ENCODE assay signal across 8 cellular contexts in genomic region chr4:72312032-72312650, GRCh38.
A peak's percentile ranks its signal among the peaks of the same experiment; 100 is the strongest.
DNase-seq lines count a peak whose midpoint lies in the region; ATAC-seq, FAIRE-seq and TF ChIP-seq lines count a peak whose summit lies in the region.

No MANE protein-coding gene starts in this region.

- TF ChIP-seq CTCF in astrocyte (IDR thresholded peaks at IDR 0.05; ENCODE audit: insufficient read depth, low read depth, low read length), result no peak

- peak overlapping the region; percentile 34 for H3K4me3 Mint-ChIP-seq in astrocyte (ENCODE audit: unreplicated experiment)
- no peak overlapping the region for H3K4me3 Mint-ChIP-seq in activated CD4-positive, alpha-beta T cell treated with anti-CD3 and anti-CD28 coated beads for 36 hours

- peaks cover 8% of the 10 kb centered on the region for H3K4me1 Mint-ChIP-seq in astrocyte (ENCODE audit: low read depth, unreplicated experiment)
- H3K4me1 Mint-ChIP-seq in activated CD4-positive, alpha-beta T cell treated with anti-CD3 and anti-CD28 coated beads for 36 hours, result no peaks in the 10 kb centered on the region

- H3K4me3 ChIP-seq in astrocyte (ENCODE audit: insufficient read depth, low read depth, low read length), result peak overlapping the region; percentile 37
- H3K4me3 ChIP-seq in right cardiac atrium (ENCODE audit: low read length), result no peak overlapping the region

- DNase-seq in astrocyte (ENCODE audit: low read depth) (peak; percentile 93), right cardiac atrium (peak; percentile 84 to 93 (median 87)), sciatic nerve (ENCODE audit: low spot score) (peak; percentile 85), NCI-H2196 (lab: John Stamatoyannopoulos, UW; ENCODE audit: unreplicated experiment) (no peak), NCI-H1436 (lab: John Stamatoyannopoulos, UW) (no peak)
- no peak for DNase-seq in activated CD4-positive, alpha-beta T cell treated with anti-CD3 and anti-CD28 coated beads for 36 hours

- H3K4me2 ChIP-seq in astrocyte (ENCODE audit: low read length), result peak overlapping the region; percentile 66

- POLR2A ChIA-PET in activated CD4-positive, alpha-beta T cell treated with anti-CD3 and anti-CD28 coated beads for 36 hours (lab: Charles Lee), result no interaction called here

- no peaks in the 10 kb centered on the region for H4K20me1 ChIP-seq in astrocyte (ENCODE audit: insufficient read depth, low read length)

- H3K9me3 ChIP-seq in astrocyte (ENCODE audit: insufficient read depth, low read depth, low read length) (no peaks in the 10 kb centered on the region), right cardiac atrium (ENCODE audit: control insufficient read depth, low read length) (no peaks in the 10 kb centered on the region)

- no peaks in the 10 kb centered on the region for H3K9me3 Mint-ChIP-seq in astrocyte (ENCODE audit: unreplicated experiment)
- H3K9me3 Mint-ChIP-seq in activated CD4-positive, alpha-beta T cell treated with anti-CD3 and anti-CD28 coated beads for 36 hours (ENCODE audit: low read depth), result no peaks in the 10 kb centered on the region

- 18% methylated on average over 6 of the region's 6 CpGs for WGBS in right cardiac atrium

- intact Hi-C loops in right cardiac atrium (cut with DNase I) (no loop called here), sciatic nerve (cut with DNase I) (no loop called here)
- intact Hi-C loops in activated CD4-positive, alpha-beta T cell treated with anti-CD3 and anti-CD28 coated beads for 36 hours (cut with DNase I, micrococcal nuclease), result no loop called here

- FAIRE-seq in astrocyte (lab: Jason Lieb, UNC), result peak; percentile 92

- no peaks in the 10 kb centered on the region for H3K36me3 Mint-ChIP-seq in astrocyte (ENCODE audit: low read depth, unreplicated experiment)
- H3K36me3 Mint-ChIP-seq in activated CD4-positive, alpha-beta T cell treated with anti-CD3 and anti-CD28 coated beads for 36 hours (ENCODE audit: low read depth), result no peaks in the 10 kb centered on the region

- no peaks in the 10 kb centered on the region for H3K27me3 Mint-ChIP-seq in astrocyte (ENCODE audit: low read depth, unreplicated experiment)
- peaks cover 2% of the 10 kb centered on the region for H3K27me3 Mint-ChIP-seq in activated CD4-positive, alpha-beta T cell treated with anti-CD3 and anti-CD28 coated beads for 36 hours

- H3K27me3 ChIP-seq in astrocyte (ENCODE audit: insufficient read depth, low read length), result no peaks in the 10 kb centered on the region
- no peaks in the 10 kb centered on the region for H3K27me3 ChIP-seq in right cardiac atrium (ENCODE audit: control insufficient read depth, insufficient read depth)

- H3K36me3 ChIP-seq in astrocyte (ENCODE audit: insufficient read depth, low read length), result no peaks in the 10 kb centered on the region

- no peaks in the 10 kb centered on the region for H3K79me2 ChIP-seq in astrocyte (ENCODE audit: insufficient read depth, low read length)

- H3K27ac ChIP-seq in astrocyte (ENCODE audit: low read depth, low read length), result peak overlapping the region; percentile 79
- no peak overlapping the region for H3K27ac ChIP-seq in right cardiac atrium (ENCODE audit: low read length)

- peak overlapping the region; percentile 59 for H2AFZ ChIP-seq in astrocyte (ENCODE audit: low read depth, low read length)

- H3K27ac Mint-ChIP-seq in astrocyte (ENCODE audit: unreplicated experiment), result peak overlapping the region; percentile 77
- H3K27ac Mint-ChIP-seq in activated CD4-positive, alpha-beta T cell treated with anti-CD3 and anti-CD28 coated beads for 36 hours, result no peak overlapping the region

- peak; percentile 51 for ATAC-seq in GM18520 (IDR thresholded peaks at IDR 0.05; ENCODE audit: unreplicated experiment)
- peak; percentile 94 to 98 for ATAC-seq in right cardiac atrium
- ATAC-seq in sciatic nerve, result peak; percentile 97
- no peak for ATAC-seq in HG02973 (IDR thresholded peaks at IDR 0.05; ENCODE audit: unreplicated experiment)
- no peak for ATAC-seq in activated CD4-positive, alpha-beta T cell treated with anti-CD3 and anti-CD28 coated beads for 36 hours

- H3K9ac ChIP-seq in astrocyte (ENCODE audit: low read length), result peak overlapping the region; percentile 46

- H3K4me1 ChIP-seq in astrocyte (ENCODE audit: insufficient read depth, low read length) (peaks cover 22% of the 10 kb centered on the region), right cardiac atrium (ENCODE audit: control insufficient read depth, insufficient read depth, low read length) (peaks cover 2% of the 10 kb centered on the region)

- CTCF ChIA-PET in activated CD4-positive, alpha-beta T cell treated with anti-CD3 and anti-CD28 coated beads for 36 hours (lab: Charles Lee), result interaction anchor here (0.6 to 1.4 kb wide), 4 partner anchors 9 to 1543 kb away, joined by 3 to 6 read pairs (median 4); no protein-coding TSS in a partner anchor

Comparison
In these comparisons a context has a peak if more than half of its experiments do, and no peak if none do; other contexts are left out.
1. ATAC-seq: peak in GM18520 (single experiment), right cardiac atrium (2 of 2) and sciatic nerve (single experiment); none in HG02973 (single experiment) and activated CD4-positive, alpha-beta T cell treated with anti-CD3 and anti-CD28 coated beads for 36 hours (single experiment).
2. DNase-seq: peak in astrocyte (single experiment), right cardiac atrium (3 of 3) and sciatic nerve (single experiment); none in NCI-H2196 (single experiment), NCI-H1436 (single experiment) and activated CD4-positive, alpha-beta T cell treated with anti-CD3 and anti-CD28 coated beads for 36 hours (single experiment).